In genomic region chr17:27379863-27380533, GRCh38 we compare ENCODE assay signal across 10 cellular contexts.
DNase-seq lines count a peak whose midpoint lies in the region; ATAC-seq and TF ChIP-seq lines count a peak whose summit lies in the region.
"Had no signal": no experiment of that assay in that cellular context is flagged by ENCODE, and none has a peak within 500 bp of the region (broad histone marks: within the 10 kb centered on the region; RNA-seq: fewer than 3 reads in every experiment).

No MANE protein-coding gene starts in this region.

- peak; percentile 56 for ATAC-seq in body of pancreas

- no peak for TF ChIP-seq POLR2A in body of pancreas (IDR thresholded peaks at IDR 0.05)

- H3K36me3 ChIP-seq in body of pancreas (replicated peaks in 1 of 2; ENCODE audit: insufficient read depth in 1 of 2, low read depth in 2 of 2): no peaks in the 10 kb centered on the region

- TF ChIP-seq CTCF in body of pancreas (IDR thresholded peaks at IDR 0.05): no peak

- H3K4me3 ChIP-seq in body of pancreas: no peak overlapping the region

- H3K27ac ChIP-seq in body of pancreas (no peak overlapping the region), substantia nigra (ENCODE audit: low read depth, low read length, poor library complexity, severe bottlenecking) (peak overlapping the region; percentile 12)

- DNase-seq in HK-2 (ENCODE audit: unreplicated experiment): peak; percentile 34
- peak; percentile 54 to 76 (median 67) for DNase-seq in body of pancreas
- DNase-seq in kidney glomerular epithelial cell (lab: John Stamatoyannopoulos, UW): peak; percentile 28
- peak in 40 of 49 donors; percentile 9 to 79 (median 48) for DNase-seq in substantia nigra (lab: John Stamatoyannopoulos, UW)
- no peak for DNase-seq in activated naive CD4-positive, alpha-beta T cell (lab: John Stamatoyannopoulos, UW)
- DNase-seq in NCI-H1105 (lab: John Stamatoyannopoulos, UW): no peak
- DNase-seq in effector CD8-positive, alpha-beta T cell (lab: John Stamatoyannopoulos, UW): no peak
- DNase-seq in activated gamma-delta T cell (lab: John Stamatoyannopoulos, UW): no peak
- DNase-seq: activated B cell treated with CpG ODN at 0.5 μM for 24 hours, H9 had no signal

- intact Hi-C loops in body of pancreas (cut with DNase I): no loop called here

- no peaks in the 10 kb centered on the region for H3K9me3 ChIP-seq in body of pancreas

- 13% methylated on average over 21 of the region's 21 CpGs for WGBS in body of pancreas, 2 donors

- H3K4me1 ChIP-seq in body of pancreas: peaks cover 18% of the 10 kb centered on the region

- no peaks in the 10 kb centered on the region for H3K27me3 ChIP-seq in body of pancreas

Comparison
In these comparisons a context has a peak if more than half of its experiments do, and no peak if none do; other contexts are left out.
1. DNase-seq: peak in HK-2 (single experiment), body of pancreas (4 of 4), kidney glomerular epithelial cell (single experiment) and substantia nigra (40 of 49); none in activated naive CD4-positive, alpha-beta T cell (0 of 4), NCI-H1105 (single experiment), effector CD8-positive, alpha-beta T cell (single experiment) and activated gamma-delta T cell (single experiment).